In genomic region chr15:60797444-60798040, GRCh38 we compare ENCODE assay signal across 24 cellular contexts.
DNase-seq lines count a peak whose midpoint lies in the region; ATAC-seq and TF ChIP-seq lines count a peak whose summit lies in the region.
"Had no signal": no experiment of that assay in that cellular context is flagged by ENCODE, and none has a peak within 500 bp of the region (broad histone marks: within the 10 kb centered on the region; RNA-seq: fewer than 3 reads in every experiment).

No MANE protein-coding gene starts in this region.

- TF ChIP-seq POLR2A in tibial nerve (IDR thresholded peaks at IDR 0.05) = no peak

- no peak overlapping the region for H3K27ac ChIP-seq in CD8-positive, alpha-beta T cell (ENCODE audit: low read depth, low read length)
- no peak overlapping the region for H3K27ac ChIP-seq in tibial nerve
- H3K27ac ChIP-seq: brain microvascular endothelial cell, PC-9 had no signal

- H3K4me1 Mint-ChIP-seq in activated naive CD4-positive, alpha-beta T cell treated with anti-CD3 and anti-CD28 coated beads for 36 hours (ENCODE audit: low read depth) = peaks cover 87% of the 10 kb centered on the region
- H3K4me1 Mint-ChIP-seq in CD8-positive, alpha-beta T cell (ENCODE audit: low read depth) = peaks cover 60% of the 10 kb centered on the region
- H3K4me1 Mint-ChIP-seq in activated T-helper 17 cell treated with anti-CD3 and anti-CD28 coated beads, Interleukin-2, amount 50 U/mL, for 72 hours = peaks cover 66% of the 10 kb centered on the region

- peaks cover 33% of the 10 kb centered on the region for H3K4me1 ChIP-seq in CD8-positive, alpha-beta T cell (ENCODE audit: insufficient read depth, low read length)
- peaks cover 0 to 9% (median 1%) of the 10 kb centered on the region in 4 donors for H3K4me1 ChIP-seq in tibial nerve

- H3K4me3 Mint-ChIP-seq in activated naive CD4-positive, alpha-beta T cell treated with anti-CD3 and anti-CD28 coated beads for 36 hours = no peak overlapping the region
- H3K4me3 Mint-ChIP-seq in CD8-positive, alpha-beta T cell = no peak overlapping the region
- H3K4me3 Mint-ChIP-seq in activated T-helper 17 cell treated with anti-CD3 and anti-CD28 coated beads, Interleukin-2, amount 50 U/mL, for 72 hours = peak overlapping the region; percentile 87
- H3K4me3 Mint-ChIP-seq: activated naive CD8-positive, alpha-beta T cell; dendritic cell treated with granulocyte-macrophage colony-stimulating factor and Interleukin-4, amounts not matched to agents 40 ng/mL and 50 ng/mL, for 4 days; nephron progenitor cell had no signal

- H3K27me3 Mint-ChIP-seq in activated naive CD4-positive, alpha-beta T cell treated with anti-CD3 and anti-CD28 coated beads for 36 hours (ENCODE audit: low read depth) = no peaks in the 10 kb centered on the region
- no peaks in the 10 kb centered on the region for H3K27me3 Mint-ChIP-seq in CD8-positive, alpha-beta T cell (ENCODE audit: low read depth)
- H3K27me3 Mint-ChIP-seq in activated T-helper 17 cell treated with anti-CD3 and anti-CD28 coated beads, Interleukin-2, amount 50 U/mL, for 72 hours = no peaks in the 10 kb centered on the region
- H3K27me3 Mint-ChIP-seq: activated naive CD8-positive, alpha-beta T cell; dendritic cell treated with granulocyte-macrophage colony-stimulating factor and Interleukin-4, amounts not matched to agents 40 ng/mL and 50 ng/mL, for 4 days; progenitor cell of endocrine pancreas had no signal

- 64 to 77% methylated on average over 10 of the region's 10 CpGs for WGBS in tibial nerve, 2 donors

- ATAC-seq in CD8-positive, alpha-beta T cell = no peak
- ATAC-seq in activated T-helper 17 cell treated with anti-CD3 and anti-CD28 coated beads, Interleukin-2, amount 50 U/mL, for 72 hours (replicated peaks) = peak; percentile 10
- ATAC-seq in GM18519 (IDR thresholded peaks at IDR 0.05; ENCODE audit: low FRiP score, unreplicated experiment) = no peak

- no peak for TF ChIP-seq CTCF in CD8-positive, alpha-beta T cell (IDR thresholded peaks at IDR 0.05)
- no peak for TF ChIP-seq CTCF in tibial nerve (IDR thresholded peaks at IDR 0.05)

- POLR2A ChIA-PET in CD8-positive, alpha-beta T cell (lab: Charles Lee) = interaction anchor here (0.6 to 2.1 kb wide), 4 partner anchors 12 to 210 kb away, joined by 3 to 10 read pairs (median 4); no protein-coding TSS in a partner anchor

- intact Hi-C loops in activated naive CD4-positive, alpha-beta T cell treated with anti-CD3 and anti-CD28 coated beads for 36 hours (cut with micrococcal nuclease) = loop anchor here (5.0 kb wide), 1 partner anchor 290 kb away; no protein-coding TSS in a partner anchor
- intact Hi-C loops in CD8-positive, alpha-beta T cell (cut with DNase I, micrococcal nuclease) = no loop called here

- peak overlapping the region; percentile 98 for H3K27ac Mint-ChIP-seq in activated naive CD4-positive, alpha-beta T cell treated with anti-CD3 and anti-CD28 coated beads for 36 hours
- peak overlapping the region; percentile 45 for H3K27ac Mint-ChIP-seq in CD8-positive, alpha-beta T cell
- H3K27ac Mint-ChIP-seq in activated T-helper 17 cell treated with anti-CD3 and anti-CD28 coated beads, Interleukin-2, amount 50 U/mL, for 72 hours = peak overlapping the region; percentile 97
- H3K27ac Mint-ChIP-seq: activated naive CD8-positive, alpha-beta T cell; dendritic cell treated with granulocyte-macrophage colony-stimulating factor and Interleukin-4, amounts not matched to agents 40 ng/mL and 50 ng/mL, for 4 days; nephron progenitor cell; progenitor cell of endocrine pancreas had no signal

- H3K9me3 ChIP-seq in CD8-positive, alpha-beta T cell (ENCODE audit: low read length) = peaks cover 2% of the 10 kb centered on the region
- H3K9me3 ChIP-seq in tibial nerve = peaks cover 0 to 25% (median 0%) of the 10 kb centered on the region in 4 donors

- peaks cover 21% of the 10 kb centered on the region for H3K9me3 Mint-ChIP-seq in activated naive CD4-positive, alpha-beta T cell treated with anti-CD3 and anti-CD28 coated beads for 36 hours
- peaks cover 3% of the 10 kb centered on the region for H3K9me3 Mint-ChIP-seq in CD8-positive, alpha-beta T cell
- H3K9me3 Mint-ChIP-seq in activated T-helper 17 cell treated with anti-CD3 and anti-CD28 coated beads, Interleukin-2, amount 50 U/mL, for 72 hours = no peaks in the 10 kb centered on the region

- no peaks in the 10 kb centered on the region for H3K27me3 ChIP-seq in CD8-positive, alpha-beta T cell (ENCODE audit: insufficient read depth, low read length)
- H3K27me3 ChIP-seq in tibial nerve = no peaks in the 10 kb centered on the region
- H3K27me3 ChIP-seq: brain microvascular endothelial cell had no signal

- H3K4me3 ChIP-seq in CD8-positive, alpha-beta T cell (ENCODE audit: low read depth, low read length) = no peak overlapping the region
- H3K4me3 ChIP-seq in tibial nerve = no peak overlapping the region
- H3K4me3 ChIP-seq: PC-9, smooth muscle cell had no signal

- H3K36me3 ChIP-seq in CD8-positive, alpha-beta T cell (ENCODE audit: insufficient read depth, low read length) = no peaks in the 10 kb centered on the region
- no peaks in the 10 kb centered on the region for H3K36me3 ChIP-seq in tibial nerve
- H3K36me3 ChIP-seq: brain microvascular endothelial cell had no signal

- no peak for TF ChIP-seq EP300 in tibial nerve (IDR thresholded peaks at IDR 0.05)

- DNase-seq in activated naive CD4-positive, alpha-beta T cell treated with anti-CD3 and anti-CD28 coated beads for 36 hours = peak; percentile 49
- no peak for DNase-seq in activated naive CD4-positive, alpha-beta T cell (lab: John Stamatoyannopoulos, UW)
- DNase-seq in CD8-positive, alpha-beta T cell = no peak
- DNase-seq in kidney tubule cell (ENCODE audit: low spot score) (peak; percentile 25), tibial nerve (ENCODE audit: low spot score in 2 of 2) (no peak), NCI-H1048 (lab: John Stamatoyannopoulos, UW) (no peak)
- DNase-seq: activated CD8-positive, alpha-beta memory T cell treated with anti-CD3 and anti-CD28 coated beads, Interleukin-2, amount 50 U/mL, for 48 hours; brain microvascular endothelial cell; foreskin melanocyte; KBM-7; kidney glomerular epithelial cell; mesendoderm; NCI-H187 treated with DMSO at 0.1 percent for 48 hours; NCI-H345; nephron progenitor cell; PC-9; stimulated activated CD8-positive, alpha-beta memory T cell treated with anti-CD3 and anti-CD28 coated beads, Interleukin-4, amount 100 ng/mL, for 48 hours; T-helper 9 cell had no signal

- H3K36me3 Mint-ChIP-seq in activated naive CD4-positive, alpha-beta T cell treated with anti-CD3 and anti-CD28 coated beads for 36 hours (ENCODE audit: low read depth) = peaks cover 25% of the 10 kb centered on the region
- H3K36me3 Mint-ChIP-seq in CD8-positive, alpha-beta T cell = peaks cover 8% of the 10 kb centered on the region
- peaks cover 6% of the 10 kb centered on the region for H3K36me3 Mint-ChIP-seq in activated T-helper 17 cell treated with anti-CD3 and anti-CD28 coated beads, Interleukin-2, amount 50 U/mL, for 72 hours (ENCODE audit: low read depth)

- CTCF ChIA-PET in activated naive CD4-positive, alpha-beta T cell treated with anti-CD3 and anti-CD28 coated beads for 36 hours (lab: Charles Lee) = interaction anchor here (0.8 to 2.9 kb wide), 19 partner anchors 10 to 438 kb away, joined by 3 to 25 read pairs (median 5); no protein-coding TSS in a partner anchor
- CTCF ChIA-PET in CD8-positive, alpha-beta T cell (lab: Charles Lee) = interaction anchor here (0.6 to 1.4 kb wide), 4 partner anchors 9 to 191 kb away, joined by 3 to 7 read pairs (median 3); no protein-coding TSS in a partner anchor

Comparison
In these comparisons a context has a peak if more than half of its experiments do, and no peak if none do; other contexts are left out.
1. DNase-seq: peak in activated naive CD4-positive, alpha-beta T cell treated with anti-CD3 and anti-CD28 coated beads for 36 hours (single experiment) and kidney tubule cell (single experiment); none in activated naive CD4-positive, alpha-beta T cell (0 of 4), CD8-positive, alpha-beta T cell (0 of 7), tibial nerve (0 of 2) and NCI-H1048 (single experiment).
2. H3K27ac Mint-ChIP-seq: peak in every context shown above with its lines; median percentile 98 in activated naive CD4-positive, alpha-beta T cell treated with anti-CD3 and anti-CD28 coated beads for 36 hours; 97 in activated T-helper 17 cell treated with anti-CD3 and anti-CD28 coated beads, Interleukin-2, amount 50 U/mL, for 72 hours; 45 in CD8-positive, alpha-beta T cell.